1 cellular context compared by ENCODE assay signal in genomic region chr3:185943363-185944106, GRCh38.
TF ChIP-seq lines count a peak whose summit lies in the region.

No MANE protein-coding gene starts in this region.

TF ChIP-seq in K562, 482 proteins besides CTCF, POLR2A, EP300 and RAD21 (continued from another document):
- TF ChIP-seq FOXP4 (CRISPR knock-in tag; IDR thresholded peaks at IDR 0.05; ENCODE audit: borderline replicate concordance) (no peak), CREM (IDR thresholded peaks at IDR 0.05; ENCODE audit: low read depth) (peak; percentile 56; the same call in 1 of the 2 replicates), TFAP4 (CRISPR knock-in tag; IDR thresholded peaks at IDR 0.05; ENCODE audit: borderline replicate concordance) (peak; percentile 43; the same call in 1 of the 2 replicates), CTBP1 (IDR thresholded peaks at IDR 0.05; ENCODE audit: borderline replicate concordance) (peak; percentile 56; the same call in 1 of the 2 replicates), RCOR1 (IDR thresholded peaks at IDR 0.05; ENCODE audit: borderline replicate concordance in 1 of 2, low read depth in 2 of 2, low read length in 2 of 2) (peak in 1 of 2 experiments; percentile 60; a peak in 2 of 4 replicates), XRCC5 (IDR thresholded peaks at IDR 0.05; ENCODE audit: low read depth, low read length) (0 out of 2 replicates have a peak, but pooled peaks have one; percentile 64), CTCFL (IDR thresholded peaks at IDR 0.05; ENCODE audit: borderline replicate concordance, insufficient read depth, low read depth, low read length, poor library complexity, severe bottlenecking) (peak; percentile 4), ZNF398 (CRISPR knock-in tag; IDR thresholded peaks at IDR 0.05) (no peak), RB1 (IDR thresholded peaks at IDR 0.05; ENCODE audit: low read depth) (peak; percentile 41; the same call in 1 of the 2 replicates), ETS1 (conservative IDR thresholded peaks at IDR 0.05; ENCODE audit: control insufficient read depth, low read depth, low read length) (no peak), ZNF444 (CRISPR knock-in tag; IDR thresholded peaks at IDR 0.05) (no peak), FOXK2 (conservative IDR thresholded peaks at IDR 0.05 in 1 of 2, IDR thresholded peaks at IDR 0.05 in 1 of 2; ENCODE audit: low read depth in 2 of 2) (0 out of 4 replicates have a peak, but pooled peaks of 1 of the 2 experiments have one; percentile 12), KLF16 (IDR thresholded peaks at IDR 0.05) (peak; percentile 63; the same call in 1 of the 2 replicates), ATF6 (CRISPR knock-in tag; IDR thresholded peaks at IDR 0.05) (0 out of 2 replicates have a peak, but pooled peaks have one; percentile 50), MAZ (CRISPR knock-in tag; conservative IDR thresholded peaks at IDR 0.05 in 1 of 2, IDR thresholded peaks at IDR 0.05 in 1 of 2) (peak in 1 of 2 experiments; percentile 46; a peak in 2 of 4 replicates), TBL1XR1 (IDR thresholded peaks at IDR 0.05; ENCODE audit: low read length in 2 of 2) (no peak), STAG1 (CRISPR knock-in tag; IDR thresholded peaks at IDR 0.05; ENCODE audit: borderline replicate concordance) (peak; percentile 32; the same call in 1 of the 2 replicates), ELF1 (tag; IDR thresholded peaks at IDR 0.05) (0 out of 2 replicates have a peak, but pooled peaks have one; percentile 17), UBTF (IDR thresholded peaks at IDR 0.05; ENCODE audit: borderline replicate concordance in 1 of 2, low read depth in 2 of 2, low read length in 2 of 2) (0 out of 4 replicates have a peak, but pooled peaks of 1 of the 2 experiments have one; percentile 41), ZNF778 (CRISPR knock-in tag; IDR thresholded peaks at IDR 0.05) (no peak), ATF7 (IDR thresholded peaks at IDR 0.05) (0 out of 2 replicates have a peak, but pooled peaks have one; percentile 30), TCF3 (CRISPR knock-in tag; IDR thresholded peaks at IDR 0.05) (0 out of 2 replicates have a peak, but pooled peaks have one; percentile 17), GATA2 (CRISPR knock-in tag; IDR thresholded peaks at IDR 0.05) (peak; percentile 20; the same call in 1 of the 2 replicates)
